Comparison of ENCODE assay signal across 8 cellular contexts in the genomic region with DNA sequence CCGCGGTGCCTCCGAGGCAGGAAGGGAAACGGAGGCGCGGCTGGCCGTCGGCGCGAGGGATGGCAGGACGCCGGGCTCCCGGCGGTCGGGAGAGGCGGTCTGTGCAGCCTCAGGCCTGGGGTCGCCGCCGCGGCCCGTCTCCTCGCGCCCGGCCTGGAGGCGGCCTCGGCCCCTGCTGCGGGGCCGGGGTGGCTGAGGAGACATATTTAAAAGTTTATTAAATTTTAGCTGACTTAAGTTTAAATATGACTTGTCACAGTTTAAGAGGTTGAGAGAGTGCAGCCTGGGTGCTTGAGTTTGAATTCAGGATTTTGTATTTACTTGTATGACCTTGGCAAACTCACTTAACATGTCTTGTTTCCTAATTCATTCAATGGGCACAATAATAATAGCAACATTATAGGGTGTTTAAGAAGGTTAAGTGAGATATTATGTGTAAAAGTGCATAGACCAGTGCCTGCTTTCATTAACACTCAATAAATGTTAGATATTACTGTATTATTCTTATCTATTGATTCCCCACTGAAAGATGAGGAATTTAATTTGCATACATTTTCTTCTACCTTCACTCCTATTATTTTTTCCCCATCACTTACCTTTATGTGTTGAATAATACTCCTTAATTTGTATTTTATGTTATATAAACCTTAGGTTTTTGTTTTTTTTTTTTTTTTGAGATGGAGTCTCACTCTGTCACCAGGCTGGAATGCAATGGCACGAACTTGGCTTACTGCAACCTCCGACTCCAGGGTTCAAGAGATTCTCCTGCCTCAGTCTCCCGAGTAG. TPM values are rescaled to one million over a fixed set of nuclear protein-coding genes. Genes with fewer than 3 reads are reported as not detected.
DNase-seq lines count a peak whose midpoint lies in the region; ATAC-seq and TF ChIP-seq lines count a peak whose summit lies in the region.

No MANE protein-coding gene starts in this region.

- no peaks in the 10 kb centered on the region for H3K9me3 Mint-ChIP-seq in activated naive CD4-positive, alpha-beta T cell treated with anti-CD3 and anti-CD28 coated beads, Interleukin-2, amount 50 U/mL, for 72 hours

- no peaks in the 10 kb centered on the region for H3K36me3 ChIP-seq in thyroid gland

- no peaks in the 10 kb centered on the region for H3K27me3 ChIP-seq in thyroid gland

- no peak for TF ChIP-seq POLR2A in thyroid gland (IDR thresholded peaks at IDR 0.05)

- intact Hi-C loops in thyroid gland (cut with DNase I) = no loop called here

- peak overlapping the region; percentile 36 to 96 (median 94) for H3K4me3 ChIP-seq in thyroid gland (replicated peaks in 1 of 3)

- 9 to 14% methylated on average over 16 to 19 of the region's 31 CpGs for WGBS in thyroid gland, 2 donors

- peak; percentile 26 for ATAC-seq in HG03095 (IDR thresholded peaks at IDR 0.05; ENCODE audit: unreplicated experiment)
- ATAC-seq in activated naive CD4-positive, alpha-beta T cell treated with anti-CD3 and anti-CD28 coated beads, Interleukin-2, amount 50 U/mL, for 72 hours = no peak

- H3K27ac Mint-ChIP-seq in activated naive CD4-positive, alpha-beta T cell treated with anti-CD3 and anti-CD28 coated beads, Interleukin-2, amount 50 U/mL, for 72 hours = peak overlapping the region; percentile 90

- H3K27ac ChIP-seq in thyroid gland = peak overlapping the region; percentile 28 to 86 (median 61)

- H3K36me3 Mint-ChIP-seq in activated naive CD4-positive, alpha-beta T cell treated with anti-CD3 and anti-CD28 coated beads, Interleukin-2, amount 50 U/mL, for 72 hours = peaks cover 5 to 9% of the 10 kb centered on the region in 2 donors

- H3K9me3 ChIP-seq in thyroid gland = no peaks in the 10 kb centered on the region

- peaks cover 7 to 24% of the 10 kb centered on the region in 2 donors for H3K4me1 ChIP-seq in thyroid gland

- DNase-seq in NCI-H748 (lab: John Stamatoyannopoulos, UW; ENCODE audit: unreplicated experiment) (peak; percentile 67), NCI-H748 treated with DMSO at 0.1 percent for 48 hours (lab: John Stamatoyannopoulos, UW) (no peak), iPS-NIHi7 (ENCODE audit: extremely low spot score) (peak; percentile 37), thyroid gland (no peak), germinal center (ENCODE audit: low spot score) (no peak), NCI-H146 (lab: John Stamatoyannopoulos, UW) (no peak)
- DNase-seq in activated naive CD4-positive, alpha-beta T cell treated with anti-CD3 and anti-CD28 coated beads, Interleukin-2, amount 50 U/mL, for 72 hours (ENCODE audit: low spot score in 2 of 2) = no peak

- TF ChIP-seq CTCF in thyroid gland (IDR thresholded peaks at IDR 0.05) = no peak

RNA-seq across cellular contexts. Expression of a gene that starts 0.7 kb away (rescaled TPM):
- total RNA-seq in activated naive CD4-positive, alpha-beta T cell treated with anti-CD3 and anti-CD28 coated beads, Interleukin-2, amount 50 U/mL, for 72 hours = 10 to 100 TPM; 12.0 to 16.9 TPM
- 10 to 100 TPM; 19.8 to 32.4 (median 28.4) TPM for total RNA-seq in thyroid gland

RNA-seq across cellular contexts. Expression of a gene that starts 27.8 kb away (rescaled TPM):
- total RNA-seq in activated naive CD4-positive, alpha-beta T cell treated with anti-CD3 and anti-CD28 coated beads, Interleukin-2, amount 50 U/mL, for 72 hours = 10 to 100 TPM; 54.4 to 73.3 TPM
- 100 to 1,000 TPM; 102 to 123 (median 116) TPM for total RNA-seq in thyroid gland

Comparison
In these comparisons a context has a peak if more than half of its experiments do, and no peak if none do; other contexts are left out.
1. DNase-seq: peak in NCI-H748 (single experiment) and iPS-NIHi7 (single experiment); none in NCI-H748 treated with DMSO at 0.1 percent for 48 hours (single experiment), activated naive CD4-positive, alpha-beta T cell treated with anti-CD3 and anti-CD28 coated beads, Interleukin-2, amount 50 U/mL, for 72 hours (0 of 2), thyroid gland (0 of 2), germinal center (single experiment) and NCI-H146 (single experiment).